23 cellular contexts compared by ENCODE assay signal in genomic region chr7:105860793-105861192, GRCh38.
"Had no signal": no experiment of that assay in that cellular context is flagged by ENCODE, and none has a peak within 500 bp of the region (broad histone marks: within the 10 kb centered on the region; RNA-seq: fewer than 3 reads in every experiment).

No MANE protein-coding gene starts in this region.

- DNase-seq: Karpas-422, KG1, MG63, NCI-H1092, NCI-H1105 treated with DMSO at 0.1 percent for 48 hours, NCI-H1417 treated with DMSO at 0.1 percent for 48 hours, NCI-H146, NCI-H1694 treated with DMSO at 0.1 percent for 48 hours, NCI-H1930, NCI-H2081, NCI-H2107, NCI-H226, NCI-H446, NCI-H510A, NCI-H524 treated with DMSO at 0.1 percent for 48 hours, NCI-H69, NCI-H774, PC-3, Peyer's patch, SHP77 treated with DMSO at 0.1 percent for 48 hours, SJCRH30 had no signal

- H3K4me3 ChIP-seq: MG63, Peyer's patch, SJCRH30 had no signal

- H3K4me1 ChIP-seq: Peyer's patch, SJCRH30 had no signal

- H3K9me3 ChIP-seq: MG63, Peyer's patch, SJCRH30 had no signal

- H3K27me3 ChIP-seq: MG63, Peyer's patch, SJCRH30 had no signal

- ATAC-seq: PC-3, Right ventricle myocardium inferior, SK-N-SH treated with all-trans-retinoic acid at 6 μM for 48 hours had no signal

- H3K27ac ChIP-seq: Peyer's patch, SJCRH30 had no signal

- H3K36me3 ChIP-seq: MG63, Peyer's patch, SJCRH30 had no signal
